ENCODE assay signal across 28 cellular contexts in the genomic region with DNA sequence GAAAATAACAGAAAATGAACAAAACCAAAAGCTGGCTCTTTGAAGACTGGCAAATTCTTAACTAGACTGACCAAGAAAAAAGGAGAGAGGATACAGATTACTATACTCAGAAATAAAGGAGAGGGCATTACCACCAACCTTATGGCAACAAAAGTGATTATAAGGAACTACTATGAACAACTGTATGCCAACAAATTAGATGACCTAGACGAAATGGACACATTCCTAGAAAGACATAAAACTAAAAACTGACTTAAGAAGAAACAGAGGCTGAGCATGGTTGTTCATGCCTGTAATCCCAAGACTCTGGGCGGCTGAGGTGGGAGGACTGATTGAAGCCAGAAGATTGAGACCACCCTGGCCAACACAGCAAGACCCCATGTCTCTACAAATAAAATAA.
"Had no signal": no experiment of that assay in that cellular context is flagged by ENCODE, and none has a peak within 500 bp of the region (broad histone marks: within the 10 kb centered on the region; RNA-seq: fewer than 3 reads in every experiment).

No MANE protein-coding gene starts in this region.

- H3K27me3 ChIP-seq: gastrocnemius medialis, hepatocyte, neural progenitor cell, suprapubic skin, transverse colon, vagina had no signal

- H3K4me3 ChIP-seq: gastrocnemius medialis, hepatocyte, lung, neural progenitor cell, smooth muscle cell, suprapubic skin, transverse colon, vagina had no signal

- H3K9me3 ChIP-seq: gastrocnemius medialis, suprapubic skin, transverse colon, vagina had no signal

- H3K4me3 Mint-ChIP-seq: dendritic cell treated with granulocyte-macrophage colony-stimulating factor and Interleukin-4, amounts not matched to agents 40 ng/mL and 50 ng/mL, for 4 days; endodermal cell; memory B cell; nephron; neural progenitor cell; stimulated activated naive CD8-positive, alpha-beta T cell treated with anti-CD3 and anti-CD28 coated beads, Interleukin-15, amount 100 ng/mL, for 72 hours had no signal

- H3K27ac ChIP-seq: epithelial cell of prostate, gastrocnemius medialis, hepatocyte, neural progenitor cell, parathyroid adenoma, suprapubic skin, transverse colon, vagina had no signal

- H3K27me3 Mint-ChIP-seq: dendritic cell treated with granulocyte-macrophage colony-stimulating factor and Interleukin-4, amounts not matched to agents 40 ng/mL and 50 ng/mL, for 4 days; memory B cell; progenitor cell of endocrine pancreas; stimulated activated naive CD8-positive, alpha-beta T cell treated with anti-CD3 and anti-CD28 coated beads, Interleukin-15, amount 100 ng/mL, for 72 hours had no signal

- DNase-seq: effector CD8-positive, alpha-beta T cell; endodermal cell; foreskin fibroblast; gastrocnemius medialis; head of caudate nucleus; kidney; stimulated activated CD4-positive, alpha-beta T cell treated with anti-CD3 and anti-CD28 coated beads, Interleukin-12 subunit alpha, Interleukin-12 subunit beta, amount 100 ng/mL, for 4 hours; stimulated activated CD4-positive, alpha-beta T cell treated with anti-CD3 and anti-CD28 coated beads, Interleukin-1b, Interleukin-23, amount 100 ng/mL, for 48 hours; stimulated activated CD4-positive, alpha-beta T cell treated with anti-CD3 and anti-CD28 coated beads, Interleukin-4, amount 100 ng/mL, for 1 hour; stimulated activated CD8-positive, alpha-beta memory T cell treated with anti-CD3 and anti-CD28 coated beads, Interleukin-4, amount 100 ng/mL, for 48 hours; stimulated activated naive CD4-positive, alpha-beta T cell; stimulated activated naive CD8-positive, alpha-beta T cell treated with anti-CD3 and anti-CD28 coated beads, Interleukin-15, amount 100 ng/mL, for 72 hours; transverse colon had no signal

- H3K9ac ChIP-seq: neural progenitor cell, parathyroid adenoma had no signal

- H3K9me3 Mint-ChIP-seq: dendritic cell treated with granulocyte-macrophage colony-stimulating factor and Interleukin-4, amounts not matched to agents 40 ng/mL and 50 ng/mL, for 4 days; stimulated activated naive CD8-positive, alpha-beta T cell treated with anti-CD3 and anti-CD28 coated beads, Interleukin-15, amount 100 ng/mL, for 72 hours had no signal

- H3K4me1 ChIP-seq: parathyroid adenoma, transverse colon had no signal

- ATAC-seq: esophagus mucosa; gastrocnemius medialis; left lobe of liver; sciatic nerve; stimulated activated naive CD8-positive, alpha-beta T cell treated with anti-CD3 and anti-CD28 coated beads, Interleukin-15, amount 100 ng/mL, for 72 hours had no signal

- H3K4me1 Mint-ChIP-seq: neural progenitor cell had no signal

- H3K4me2 ChIP-seq: hepatocyte, neural progenitor cell, smooth muscle cell had no signal

- H3K27ac Mint-ChIP-seq: dendritic cell treated with granulocyte-macrophage colony-stimulating factor and Interleukin-4, amounts not matched to agents 40 ng/mL and 50 ng/mL, for 4 days; endodermal cell; memory B cell; nephron; neural progenitor cell; progenitor cell of endocrine pancreas; stimulated activated naive CD8-positive, alpha-beta T cell treated with anti-CD3 and anti-CD28 coated beads, Interleukin-15, amount 100 ng/mL, for 72 hours had no signal

- H2AFZ ChIP-seq: hepatocyte, neural progenitor cell, parathyroid adenoma had no signal
